Comparison of ENCODE assay signal across 11 cellular contexts in genomic region chr2:36408198-36408703, GRCh38.
DNase-seq lines count a peak whose midpoint lies in the region; ATAC-seq and FAIRE-seq lines count a peak whose summit lies in the region.
"Had no signal": no experiment of that assay in that cellular context is flagged by ENCODE, and none has a peak within 500 bp of the region (broad histone marks: within the 10 kb centered on the region; RNA-seq: fewer than 3 reads in every experiment).

No MANE protein-coding gene starts in this region.

- peak overlapping the region; percentile 11 for H3K27ac ChIP-seq in duodenal mucosa (ENCODE audit: low read depth, low read length)
- peak overlapping the region; percentile 59 for H3K27ac ChIP-seq in subcutaneous abdominal adipose tissue (ENCODE audit: low read depth, low read length)

- H3K9ac ChIP-seq in duodenal mucosa (ENCODE audit: low read depth in 1 of 2, low read length in 2 of 2), result no peak overlapping the region
- no peak overlapping the region for H3K9ac ChIP-seq in subcutaneous abdominal adipose tissue (ENCODE audit: low read length in 5 of 5)

- no peaks in the 10 kb centered on the region for H3K36me3 ChIP-seq in duodenal mucosa (ENCODE audit: control insufficient read depth in 1 of 2, insufficient read depth in 2 of 2, low read length in 2 of 2)
- peaks cover 0 to 6% (median 0%) of the 10 kb centered on the region in 5 donors for H3K36me3 ChIP-seq in subcutaneous abdominal adipose tissue (ENCODE audit: control insufficient read depth in 5 of 5, insufficient read depth in 5 of 5, low read length in 5 of 5)

- DNase-seq in NCI-H69 (lab: John Stamatoyannopoulos, UW) (peak; percentile 54), kidney glomerular epithelial cell (lab: John Stamatoyannopoulos, UW) (peak; percentile 67), GM19239 (ENCODE audit: insufficient read length, low spot score) (no peak), COLO668 (lab: John Stamatoyannopoulos, UW; ENCODE audit: unreplicated experiment) (no peak)
- DNase-seq: DND-41, NCI-H1092 treated with DMSO at 0.1 percent for 48 hours had no signal

- H3K27me3 ChIP-seq in duodenal mucosa (ENCODE audit: control insufficient read depth in 1 of 2, insufficient read depth in 2 of 2, low read length in 2 of 2) (no peaks in the 10 kb centered on the region), subcutaneous abdominal adipose tissue (ENCODE audit: control insufficient read depth in 5 of 5, insufficient read depth in 4 of 5, low read length in 5 of 5) (no peaks in the 10 kb centered on the region)

- FAIRE-seq in GM19239 (lab: Jason Lieb, UNC), result no peak
- FAIRE-seq: colon had no signal

- ATAC-seq in GM21825 (IDR thresholded peaks at IDR 0.05; ENCODE audit: unreplicated experiment), result no peak
- ATAC-seq in HG02973 (IDR thresholded peaks at IDR 0.05; ENCODE audit: unreplicated experiment), result no peak

- H3K9me3 ChIP-seq in duodenal mucosa (ENCODE audit: control insufficient read depth in 1 of 2, low read length in 2 of 2) (no peaks in the 10 kb centered on the region), subcutaneous abdominal adipose tissue (ENCODE audit: control insufficient read depth in 5 of 5, low read length in 5 of 5) (no peaks in the 10 kb centered on the region)

- H3K4me3 ChIP-seq in duodenal mucosa (ENCODE audit: low read depth in 1 of 2, low read length in 2 of 2) (no peak overlapping the region), subcutaneous abdominal adipose tissue (ENCODE audit: low read depth in 1 of 5, low read length in 5 of 5) (no peak overlapping the region)

- H3K4me1 ChIP-seq in duodenal mucosa (ENCODE audit: control insufficient read depth in 1 of 2, insufficient read depth in 2 of 2, low read length in 2 of 2) (peaks cover 12 to 35% of the 10 kb centered on the region in 2 donors), subcutaneous abdominal adipose tissue (ENCODE audit: control insufficient read depth in 5 of 5, insufficient read depth in 5 of 5, low read length in 5 of 5) (peaks cover 6 to 84% (median 41%) of the 10 kb centered on the region in 5 donors)

Comparison
In these comparisons a context has a peak if more than half of its experiments do, and no peak if none do; other contexts are left out.
1. DNase-seq: peak in NCI-H69 (single experiment) and kidney glomerular epithelial cell (single experiment); none in GM19239 (single experiment) and COLO668 (single experiment).